ENCODE assay signal across 26 cellular contexts in the genomic region with DNA sequence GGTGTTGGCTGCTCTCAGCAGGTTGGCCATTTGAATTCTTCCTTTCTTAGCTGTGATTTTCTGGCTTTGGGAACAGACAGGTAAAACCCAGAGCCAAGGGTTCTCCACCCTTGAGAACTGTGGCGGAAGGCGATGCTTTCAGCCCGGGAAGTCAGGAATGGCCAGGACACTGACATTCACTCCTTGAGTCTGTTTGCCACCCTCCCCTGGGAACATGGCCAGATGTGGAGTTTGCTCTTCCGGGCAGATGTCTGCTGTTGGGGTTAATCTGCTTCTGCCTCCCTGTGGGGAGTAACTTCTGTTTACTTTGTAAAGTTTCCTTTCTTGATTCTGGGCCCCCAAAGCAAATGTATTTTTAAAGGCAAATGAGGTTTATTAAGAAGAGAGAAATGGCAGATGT. TPM values are rescaled to one million over a fixed set of nuclear protein-coding genes. Genes with fewer than 3 reads are reported as not detected.
DNase-seq lines count a peak whose midpoint lies in the region; ATAC-seq and TF ChIP-seq lines count a peak whose summit lies in the region.
"Had no signal": no experiment of that assay in that cellular context is flagged by ENCODE, and none has a peak within 500 bp of the region (broad histone marks: within the 10 kb centered on the region; RNA-seq: fewer than 3 reads in every experiment).

No MANE protein-coding gene starts in this region.

- intact Hi-C loops in activated CD4-positive, alpha-beta T cell treated with anti-CD3 and anti-CD28 coated beads, Interleukin-2, amount 10 ng/mL, durations not matched to agents 24 days and 14 days (cut with micrococcal nuclease) = no loop called here
- intact Hi-C loops in natural killer cell (cut with micrococcal nuclease) = no loop called here

- H3K27me3 Mint-ChIP-seq in activated CD4-positive, alpha-beta T cell treated with anti-CD3 and anti-CD28 coated beads, Interleukin-2, amount 10 ng/mL, durations not matched to agents 24 days and 14 days = no peaks in the 10 kb centered on the region
- no peaks in the 10 kb centered on the region for H3K27me3 Mint-ChIP-seq in activated T-helper 17 cell treated with anti-CD3 and anti-CD28 coated beads, Interleukin-2, amount 50 U/mL, for 72 hours
- H3K27me3 Mint-ChIP-seq in natural killer cell (ENCODE audit: low read depth in 2 of 2) = no peaks in the 10 kb centered on the region

- TF ChIP-seq CTCF in natural killer cell (IDR thresholded peaks at IDR 0.05) = no peak

- H3K36me3 Mint-ChIP-seq in activated CD4-positive, alpha-beta T cell treated with anti-CD3 and anti-CD28 coated beads, Interleukin-2, amount 10 ng/mL, durations not matched to agents 24 days and 14 days (ENCODE audit: low read depth) = peaks cover 83% of the 10 kb centered on the region
- H3K36me3 Mint-ChIP-seq in activated T-helper 17 cell treated with anti-CD3 and anti-CD28 coated beads, Interleukin-2, amount 50 U/mL, for 72 hours (ENCODE audit: low read depth) = peaks cover 94% of the 10 kb centered on the region
- peaks cover 47% of the 10 kb centered on the region for H3K36me3 Mint-ChIP-seq in natural killer cell
- H3K36me3 Mint-ChIP-seq: brain had no signal

- H3K4me3 Mint-ChIP-seq in activated CD4-positive, alpha-beta T cell treated with anti-CD3 and anti-CD28 coated beads, Interleukin-2, amount 10 ng/mL, durations not matched to agents 24 days and 14 days = no peak overlapping the region
- H3K4me3 Mint-ChIP-seq in activated T-helper 17 cell treated with anti-CD3 and anti-CD28 coated beads, Interleukin-2, amount 50 U/mL, for 72 hours = peak overlapping the region; percentile 3
- peak overlapping the region; percentile 17 for H3K4me3 Mint-ChIP-seq in natural killer cell
- H3K4me3 Mint-ChIP-seq: B cell, brain, IgD-negative memory B cell, neural crest cell had no signal

- no peaks in the 10 kb centered on the region for H3K36me3 ChIP-seq in H7 (replicated peaks; ENCODE audit: control insufficient read depth, insufficient read depth, low read length)
- H3K36me3 ChIP-seq: sigmoid colon had no signal

- DNase-seq in activated CD4-positive, alpha-beta T cell treated with anti-CD3 and anti-CD28 coated beads, Interleukin-2, amount 10 ng/mL, durations not matched to agents 24 days and 14 days = no peak
- no peak for DNase-seq in activated CD4-positive, alpha-beta T cell treated with anti-CD3 and anti-CD28 coated beads, Interleukin-2, amount 50 U/mL, for 4 hours
- peak; percentile 28 for DNase-seq in H7
- DNase-seq in natural killer cell = no peak
- no peak for DNase-seq in DMS 273 (lab: John Stamatoyannopoulos, UW; ENCODE audit: unreplicated experiment)
- DNase-seq in EL = no peak
- no peak for DNase-seq in NCI-H2029 treated with DMSO at 0.1 percent for 48 hours (lab: John Stamatoyannopoulos, UW)
- DNase-seq: DMS 273 treated with DMSO at 0.1 percent for 48 hours; glutamatergic neuron; GM23248; midbrain; NCI-H1417; NCI-H446; OCI-M1; SHP77 treated with DMSO at 0.1 percent for 48 hours; stimulated activated CD4-positive, alpha-beta T cell treated with anti-CD3 and anti-CD28 coated beads, Interleukin-15, amount 100 ng/mL, for 24 hours; upper lobe of right lung had no signal

- peaks cover 58% of the 10 kb centered on the region for H3K4me1 Mint-ChIP-seq in activated CD4-positive, alpha-beta T cell treated with anti-CD3 and anti-CD28 coated beads, Interleukin-2, amount 10 ng/mL, durations not matched to agents 24 days and 14 days
- peaks cover 43% of the 10 kb centered on the region for H3K4me1 Mint-ChIP-seq in activated T-helper 17 cell treated with anti-CD3 and anti-CD28 coated beads, Interleukin-2, amount 50 U/mL, for 72 hours
- peaks cover 51 to 62% of the 10 kb centered on the region in 2 donors for H3K4me1 Mint-ChIP-seq in natural killer cell
- H3K4me1 Mint-ChIP-seq: B cell, brain had no signal

- H3K9me3 Mint-ChIP-seq in activated CD4-positive, alpha-beta T cell treated with anti-CD3 and anti-CD28 coated beads, Interleukin-2, amount 10 ng/mL, durations not matched to agents 24 days and 14 days = peaks cover 3% of the 10 kb centered on the region
- H3K9me3 Mint-ChIP-seq in activated T-helper 17 cell treated with anti-CD3 and anti-CD28 coated beads, Interleukin-2, amount 50 U/mL, for 72 hours = no peaks in the 10 kb centered on the region
- no peaks in the 10 kb centered on the region for H3K9me3 Mint-ChIP-seq in natural killer cell
- H3K9me3 Mint-ChIP-seq: brain, IgD-negative memory B cell, neural crest cell had no signal

- H3K4me3 ChIP-seq in H7 (ENCODE audit: insufficient read depth, low read depth, low read length) = no peak overlapping the region
- H3K4me3 ChIP-seq: GM23248, sigmoid colon, upper lobe of right lung had no signal

- ATAC-seq in activated T-helper 17 cell treated with anti-CD3 and anti-CD28 coated beads, Interleukin-2, amount 50 U/mL, for 72 hours (replicated peaks) = no peak
- no peak for ATAC-seq in natural killer cell
- ATAC-seq: left lobe of liver, upper lobe of right lung had no signal

- H3K27ac Mint-ChIP-seq in activated CD4-positive, alpha-beta T cell treated with anti-CD3 and anti-CD28 coated beads, Interleukin-2, amount 10 ng/mL, durations not matched to agents 24 days and 14 days = peak overlapping the region; percentile 4
- peak overlapping the region; percentile 41 for H3K27ac Mint-ChIP-seq in activated T-helper 17 cell treated with anti-CD3 and anti-CD28 coated beads, Interleukin-2, amount 50 U/mL, for 72 hours
- H3K27ac Mint-ChIP-seq in natural killer cell = peak overlapping the region; percentile 81 to 82
- H3K27ac Mint-ChIP-seq: B cell, brain, IgD-negative memory B cell, progenitor cell of endocrine pancreas had no signal

- H3K27me3 ChIP-seq in H7 (ENCODE audit: control insufficient read depth, insufficient read depth, low read length) = no peaks in the 10 kb centered on the region
- H3K27me3 ChIP-seq: upper lobe of right lung had no signal

RNA-seq across cellular contexts. Expression of a gene that starts 17.7 kb away (rescaled TPM):
- 79.7 and 81.0 TPM in 2 replicates for total RNA-seq in activated CD4-positive, alpha-beta T cell treated with anti-CD3 and anti-CD28 coated beads, Interleukin-2, amount 10 ng/mL, durations not matched to agents 24 days and 14 days
- 0.11 and 1.1 TPM in 2 replicates for total RNA-seq in H7 (2014; rRNA removed; shearing (Covaris generic))
- 10 to 100 TPM; 14.2 to 25.2 TPM for total RNA-seq in activated T-helper 17 cell treated with anti-CD3 and anti-CD28 coated beads, Interleukin-2, amount 50 U/mL, for 72 hours
- total RNA-seq in natural killer cell = 10 to 100 TPM; 50.3 to 92.2 (median 68.8) TPM
- total RNA-seq: G401, GM23248, sigmoid colon had no signal

Comparison
In these comparisons a context has a peak if more than half of its experiments do, and no peak if none do; other contexts are left out.
1. H3K27ac Mint-ChIP-seq: peak in every context shown above with its lines; median percentile 82 in natural killer cell; 41 in activated T-helper 17 cell treated with anti-CD3 and anti-CD28 coated beads, Interleukin-2, amount 50 U/mL, for 72 hours; 4 in activated CD4-positive, alpha-beta T cell treated with anti-CD3 and anti-CD28 coated beads, Interleukin-2, amount 10 ng/mL, durations not matched to agents 24 days and 14 days.